Comparison of ENCODE assay signal across 8 cellular contexts in genomic region chr1:26035959-26036755, GRCh38. TPM values are rescaled to one million over a fixed set of nuclear protein-coding genes. Genes with fewer than 3 reads are reported as not detected.
DNase-seq lines count a peak whose midpoint lies in the region; ATAC-seq and TF ChIP-seq lines count a peak whose summit lies in the region.

No MANE protein-coding gene starts in this region.

- no peaks in the 10 kb centered on the region for H3K36me3 ChIP-seq in SK-N-MC (ENCODE audit: insufficient read depth, low read length)
- no peaks in the 10 kb centered on the region for H3K36me3 ChIP-seq in testis (ENCODE audit: low read depth, missing control alignments)

- H3K4me1 Mint-ChIP-seq in activated naive CD8-positive, alpha-beta T cell (ENCODE audit: low read depth) = peaks cover 7% of the 10 kb centered on the region
- H3K4me1 Mint-ChIP-seq in osteocyte (ENCODE audit: unreplicated experiment) = peaks cover 11% of the 10 kb centered on the region

- H3K27me3 Mint-ChIP-seq in activated naive CD8-positive, alpha-beta T cell = peaks cover 1% of the 10 kb centered on the region
- H3K27me3 Mint-ChIP-seq in osteocyte (ENCODE audit: unreplicated experiment) = peaks cover 6% of the 10 kb centered on the region

- H3K4me1 ChIP-seq in testis = peaks cover 14% of the 10 kb centered on the region

- H3K4me3 Mint-ChIP-seq in activated naive CD8-positive, alpha-beta T cell = peak overlapping the region; percentile 95
- peak overlapping the region; percentile 96 for H3K4me3 Mint-ChIP-seq in osteocyte (ENCODE audit: unreplicated experiment)

- peak overlapping the region; percentile 67 for H3K9ac ChIP-seq in SK-N-MC (ENCODE audit: insufficient read length)

- no peak for TF ChIP-seq POLR2A in testis (IDR thresholded peaks at IDR 0.05)

- H3K27ac ChIP-seq in SK-N-MC = no peak overlapping the region
- H3K27ac ChIP-seq in testis = peak overlapping the region; percentile 47 to 89

- no peaks in the 10 kb centered on the region for H3K36me3 Mint-ChIP-seq in activated naive CD8-positive, alpha-beta T cell
- H3K36me3 Mint-ChIP-seq in osteocyte (ENCODE audit: unreplicated experiment) = no peaks in the 10 kb centered on the region

- H3K27me3 ChIP-seq in testis = no peaks in the 10 kb centered on the region

- peak overlapping the region; percentile 79 for H3K27ac Mint-ChIP-seq in activated naive CD8-positive, alpha-beta T cell
- peak overlapping the region; percentile 80 for H3K27ac Mint-ChIP-seq in osteocyte (ENCODE audit: unreplicated experiment)

- intact Hi-C loops in head of caudate nucleus (cut with DNase I) (loop anchor here (5.0 kb wide), 2 partner anchors 66 to 111 kb away; no protein-coding TSS in a partner anchor), testis (cut with DNase I; ENCODE audit: low total_unique reads) (loop anchor here (10.0 kb wide), 1 partner anchor 109 kb away; no protein-coding TSS in a partner anchor)

- H3K9me3 ChIP-seq in SK-N-MC (ENCODE audit: low read depth, low read length) (no peaks in the 10 kb centered on the region), testis (no peaks in the 10 kb centered on the region)

- peak; percentile 61 for ATAC-seq in GM21526 (IDR thresholded peaks at IDR 0.05; ENCODE audit: low FRiP score, unreplicated experiment)

- peak; percentile 99 for TF ChIP-seq CTCF in osteocyte (IDR thresholded peaks at IDR 0.05)
- TF ChIP-seq CTCF in testis (IDR thresholded peaks at IDR 0.05) = peak; percentile 99 to 100 (median 100)

- 3 to 5% methylated on average over 31 to 38 of the region's 39 CpGs for WGBS in testis, 2 donors

- H3K4me3 ChIP-seq in SK-N-MC = peak overlapping the region; percentile 96
- peak overlapping the region; percentile 72 to 82 for H3K4me3 ChIP-seq in testis

- no peaks in the 10 kb centered on the region for H3K9me3 Mint-ChIP-seq in activated naive CD8-positive, alpha-beta T cell (ENCODE audit: low read depth)
- H3K9me3 Mint-ChIP-seq in osteocyte (ENCODE audit: unreplicated experiment) = no peaks in the 10 kb centered on the region

- DNase-seq in DMS79 treated with DMSO at 0.1 percent for 48 hours (lab: John Stamatoyannopoulos, UW) (peak; percentile 76), HuH-7 (ENCODE audit: low spot score) (peak; percentile 91), SK-N-MC (ENCODE audit: low read depth, low spot score) (no peak), head of caudate nucleus (peak; percentile 67 to 94 (median 86)), osteocyte (ENCODE audit: extremely low spot score, unreplicated experiment) (peak; percentile 95), testis (peak; percentile 88)

RNA-seq across cellular contexts. Expression of gene SLC30A2, which starts 9.8 kb away (rescaled TPM):
- not detected in 2 replicates for total RNA-seq in osteocyte
- under 1 TPM; 0.24 to 0.87 TPM for total RNA-seq in testis
- polyA plus RNA-seq in testis (ENCODE audit: insufficient read depth, low read depth, low replicate concordance) = 1.0 TPM

RNA-seq across cellular contexts. Expression of gene EXTL1, which starts 14.6 kb away (rescaled TPM):
- total RNA-seq in osteocyte (0.30 and 0.34 TPM in 2 replicates), testis (1 to 10 TPM; 1.3 to 2.8 TPM)
- polyA plus RNA-seq in testis (ENCODE audit: insufficient read depth, low read depth, low replicate concordance) = 1.3 TPM

RNA-seq across cellular contexts. Expression of gene TRIM63, which starts 31.3 kb away (rescaled TPM):
- total RNA-seq in osteocyte = 0.21 TPM in 1 of 2 replicates, not detected in the other
- under 1 TPM; 0.50 to 0.71 TPM for total RNA-seq in testis
- polyA plus RNA-seq in testis (ENCODE audit: insufficient read depth, low read depth, low replicate concordance) = 1.2 TPM

RNA-seq across cellular contexts. Expression of gene PAFAH2, which starts 38.3 kb away (rescaled TPM):
- 8.4 and 10.4 TPM in 2 replicates for total RNA-seq in osteocyte
- total RNA-seq in testis = 10 to 100 TPM; 14.5 to 24.1 TPM
- polyA plus RNA-seq in testis (ENCODE audit: insufficient read depth, low read depth, low replicate concordance) = 18.9 TPM
